10 cellular contexts compared by ENCODE assay signal in genomic region chr18:13513015-13513414, GRCh38.
DNase-seq lines count a peak whose midpoint lies in the region; ATAC-seq and TF ChIP-seq lines count a peak whose summit lies in the region.
"Had no signal": no experiment of that assay in that cellular context is flagged by ENCODE, and none has a peak within 500 bp of the region (broad histone marks: within the 10 kb centered on the region; RNA-seq: fewer than 3 reads in every experiment).

No MANE protein-coding gene starts in this region.

- H3K4me3 Mint-ChIP-seq in nephron progenitor cell (no peak overlapping the region), Calu3 (ENCODE audit: low read depth, unreplicated experiment) (no peak overlapping the region)

- no peak for ATAC-seq in GM19023 (IDR thresholded peaks at IDR 0.05; ENCODE audit: unreplicated experiment)

- BruUV-seq in Calu3 (replicated peaks; lab: Mats Ljungman, UMichigan) = no TSS peak

- CTCF ChIA-PET in Calu3 (lab: Charles Lee) = no interaction called here

- H3K36me3 Mint-ChIP-seq in nephron progenitor cell (ENCODE audit: low read depth) = peaks cover 2% of the 10 kb centered on the region
- no peaks in the 10 kb centered on the region for H3K36me3 Mint-ChIP-seq in Calu3 (ENCODE audit: insufficient read depth, unreplicated experiment)

- peaks cover 14% of the 10 kb centered on the region for H3K4me1 Mint-ChIP-seq in nephron progenitor cell
- no peaks in the 10 kb centered on the region for H3K4me1 Mint-ChIP-seq in Calu3 (ENCODE audit: low read depth, unreplicated experiment)

- H3K9me3 Mint-ChIP-seq in nephron progenitor cell (peaks cover 22% of the 10 kb centered on the region), Calu3 (ENCODE audit: low read depth, unreplicated experiment) (peaks cover 2% of the 10 kb centered on the region)

- intact Hi-C loops in Calu3 (cut with micrococcal nuclease; ENCODE audit: unreplicated experiment) = no loop called here

- DNase-seq in DMS153 treated with DMSO at 0.1 percent for 48 hours (lab: John Stamatoyannopoulos, UW; ENCODE audit: unreplicated experiment) (peak; percentile 18), NCI-H2029 treated with DMSO at 0.1 percent for 48 hours (lab: John Stamatoyannopoulos, UW) (peak; percentile 42), astrocyte of the hippocampus (ENCODE audit: low read depth, low spot score) (peak; percentile 47), nephron progenitor cell (peak; percentile 34), Calu3 (no peak), NCI-H446 treated with DMSO at 0.1 percent for 48 hours (lab: John Stamatoyannopoulos, UW) (no peak), mesenteric fat pad (ENCODE audit: low spot score) (no peak)
- DNase-seq: occipital lobe, T1000 had no signal

- TF ChIP-seq CTCF in nephron progenitor cell (IDR thresholded peaks at IDR 0.05) (no peak), Calu3 (IDR thresholded peaks at IDR 0.05; ENCODE audit: unreplicated experiment) (no peak)

- H3K27ac Mint-ChIP-seq in nephron progenitor cell (no peak overlapping the region), Calu3 (ENCODE audit: unreplicated experiment) (no peak overlapping the region)

- H3K27me3 Mint-ChIP-seq in nephron progenitor cell (ENCODE audit: low read depth, poor library complexity) = peaks cover 17% of the 10 kb centered on the region
- H3K27me3 Mint-ChIP-seq in Calu3 (ENCODE audit: unreplicated experiment) = peaks cover 69% of the 10 kb centered on the region

Comparison
In these comparisons a context has a peak if more than half of its experiments do, and no peak if none do; other contexts are left out.
1. DNase-seq: peak in DMS153 treated with DMSO at 0.1 percent for 48 hours (single experiment), NCI-H2029 treated with DMSO at 0.1 percent for 48 hours (single experiment), astrocyte of the hippocampus (single experiment) and nephron progenitor cell (single experiment); none in Calu3 (single experiment), NCI-H446 treated with DMSO at 0.1 percent for 48 hours (single experiment) and mesenteric fat pad (single experiment).